Comparison of ENCODE assay signal across 17 cellular contexts in the genomic region with DNA sequence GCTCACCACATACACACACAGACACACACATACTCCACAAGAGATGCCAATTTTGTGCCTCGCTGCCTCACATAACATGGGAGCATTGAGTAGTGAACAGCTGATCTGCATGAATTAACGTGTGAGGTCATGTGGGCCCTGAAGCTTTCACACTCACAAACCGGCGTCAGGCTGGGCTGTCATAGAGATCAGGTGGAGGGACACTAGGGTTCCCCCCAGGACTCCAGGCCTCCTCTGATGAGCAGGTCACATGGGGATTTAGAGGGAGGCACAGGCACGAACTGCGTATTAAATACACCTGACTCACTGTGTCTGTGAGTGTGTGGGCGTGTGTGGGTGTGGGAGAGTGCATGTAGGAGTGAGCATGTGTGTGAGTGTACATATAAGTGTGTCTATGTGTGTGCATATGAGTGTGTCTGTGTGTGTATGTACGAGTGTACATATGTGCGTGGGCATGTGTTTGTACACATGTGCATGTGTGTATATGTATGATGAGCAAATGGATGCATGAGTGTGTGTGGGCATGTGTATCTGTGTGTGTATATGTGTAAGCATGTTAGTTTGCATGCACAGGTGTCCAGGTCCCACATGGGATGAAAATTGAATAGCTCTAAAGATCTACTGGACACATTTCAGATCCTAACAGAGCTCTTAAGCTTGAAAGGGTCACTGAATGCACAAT.
"Had no signal": no experiment of that assay in that cellular context is flagged by ENCODE, and none has a peak within 500 bp of the region (broad histone marks: within the 10 kb centered on the region; RNA-seq: fewer than 3 reads in every experiment).

No MANE protein-coding gene starts in this region.

- H3K36me3 ChIP-seq: adrenal gland, esophagus squamous epithelium, heart right ventricle had no signal

- H3K9me3 ChIP-seq: adrenal gland, esophagus squamous epithelium, heart right ventricle, mucosa of descending colon had no signal

- H3K4me1 ChIP-seq: adrenal gland, heart right ventricle had no signal

- H3K36me3 Mint-ChIP-seq: activated naive CD4-positive, alpha-beta T cell treated with anti-CD3 and anti-CD28 coated beads, Interleukin-2, amount 50 U/mL, for 72 hours; immature natural killer cell; naive B cell; stimulated activated naive B cell treated with anti-CD40 and anti-IgM and Interleukin-4, amounts not matched to agents 10 μg/mL and 1 μg/mL and 100 μg/mL, for 72 hours; T-cell had no signal

- H3K4me3 ChIP-seq: adrenal gland, esophagus squamous epithelium, heart right ventricle, mucosa of descending colon had no signal

- H3K27ac ChIP-seq: adrenal gland, esophagus squamous epithelium, heart right ventricle had no signal

- H3K9me3 Mint-ChIP-seq: activated B cell treated with CpG ODN at 0.5 μM for 24 hours; activated CD4-positive, alpha-beta T cell treated with anti-CD3 and anti-CD28 coated beads, Interleukin-2, amount 10 ng/mL, durations not matched to agents 7 days and 5 days; activated naive CD4-positive, alpha-beta T cell treated with anti-CD3 and anti-CD28 coated beads, Interleukin-2, amount 50 U/mL, for 72 hours; activated T-cell treated with anti-CD3 and anti-CD28 coated beads, Interleukin-2, amount 50 U/mL, for 72 hours; immature natural killer cell; naive B cell; neural crest cell; stimulated activated naive B cell treated with anti-CD40 and anti-IgM and Interleukin-4, amounts not matched to agents 10 μg/mL and 1 μg/mL and 100 μg/mL, for 72 hours; T-cell had no signal

- H3K4me1 Mint-ChIP-seq: activated CD4-positive, alpha-beta T cell treated with anti-CD3 and anti-CD28 coated beads, Interleukin-2, amount 10 ng/mL, durations not matched to agents 7 days and 5 days; immature natural killer cell; T-cell had no signal

- H3K4me3 Mint-ChIP-seq: activated B cell treated with CpG ODN at 0.5 μM for 24 hours; activated CD4-positive, alpha-beta T cell treated with anti-CD3 and anti-CD28 coated beads, Interleukin-2, amount 10 ng/mL, durations not matched to agents 7 days and 5 days; activated T-cell treated with anti-CD3 and anti-CD28 coated beads, Interleukin-2, amount 50 U/mL, for 72 hours; immature natural killer cell; naive B cell; neural crest cell; stimulated activated naive B cell treated with anti-CD40 and anti-IgM and Interleukin-4, amounts not matched to agents 10 μg/mL and 1 μg/mL and 100 μg/mL, for 72 hours; T-cell had no signal

- DNase-seq: activated B cell treated with CpG ODN at 0.5 μM for 24 hours; activated CD4-positive, alpha-beta T cell treated with anti-CD3 and anti-CD28 coated beads, Interleukin-2, amount 10 ng/mL, durations not matched to agents 7 days and 5 days; activated gamma-delta T cell treated with Interleukin-2 at 50 U/mL for 16 hours; activated T-cell treated with anti-CD3 and anti-CD28 coated beads, Interleukin-2, amount 50 U/mL, for 72 hours; adrenal gland; dermis blood vessel endothelial cell; effector memory CD4-positive, alpha-beta T cell; esophagus squamous epithelium; heart right ventricle; immature natural killer cell; mesenchymal stem cell; mucosa of descending colon; naive B cell; stimulated activated naive B cell treated with anti-CD40 and anti-IgM and Interleukin-4, amounts not matched to agents 10 μg/mL and 1 μg/mL and 100 μg/mL, for 72 hours; T-cell had no signal

- H3K27me3 ChIP-seq: adrenal gland had no signal

- ATAC-seq: activated naive CD4-positive, alpha-beta T cell treated with anti-CD3 and anti-CD28 coated beads, Interleukin-2, amount 50 U/mL, for 72 hours; activated T-cell treated with anti-CD3 and anti-CD28 coated beads, Interleukin-2, amount 50 U/mL, for 72 hours; mucosa of descending colon; stimulated activated naive B cell treated with anti-CD40 and anti-IgM and Interleukin-4, amounts not matched to agents 10 μg/mL and 1 μg/mL and 100 μg/mL, for 72 hours; T-cell had no signal

- H3K27ac Mint-ChIP-seq: activated B cell treated with CpG ODN at 0.5 μM for 24 hours; activated CD4-positive, alpha-beta T cell treated with anti-CD3 and anti-CD28 coated beads, Interleukin-2, amount 10 ng/mL, durations not matched to agents 7 days and 5 days; activated naive CD4-positive, alpha-beta T cell treated with anti-CD3 and anti-CD28 coated beads, Interleukin-2, amount 50 U/mL, for 72 hours; activated T-cell treated with anti-CD3 and anti-CD28 coated beads, Interleukin-2, amount 50 U/mL, for 72 hours; stimulated activated naive B cell treated with anti-CD40 and anti-IgM and Interleukin-4, amounts not matched to agents 10 μg/mL and 1 μg/mL and 100 μg/mL, for 72 hours; T-cell had no signal
